8 cellular contexts compared by ENCODE assay signal in the genomic region with DNA sequence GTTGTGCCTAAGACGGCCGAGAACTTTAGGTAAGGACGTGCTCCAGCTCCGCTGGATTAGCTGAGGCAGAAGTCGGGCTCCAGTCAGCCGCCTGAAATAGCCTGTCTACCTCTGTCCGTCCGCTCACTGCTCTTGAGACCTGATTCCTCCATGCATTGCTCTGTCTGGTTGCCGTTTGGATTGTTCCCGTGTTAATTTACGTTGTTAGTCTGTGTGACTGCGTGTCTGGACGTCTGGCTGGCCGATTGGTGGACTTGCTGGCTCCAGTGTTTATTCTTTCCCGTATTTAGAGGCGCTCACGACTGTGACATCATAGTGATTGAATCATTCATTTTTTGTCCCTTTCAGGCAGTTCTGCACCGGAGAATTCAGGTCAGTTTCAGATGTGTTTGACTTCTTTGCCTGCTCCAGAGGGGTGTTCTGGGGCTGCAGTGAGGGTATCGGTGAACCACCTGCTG. TPM values are rescaled to one million over a fixed set of nuclear protein-coding genes. Genes with fewer than 3 reads are reported as not detected.
DNase-seq lines count a peak whose midpoint lies in the region; ATAC-seq and TF ChIP-seq lines count a peak whose summit lies in the region.

No MANE protein-coding gene starts in this region.

- H3K27me3 Mint-ChIP-seq in stimulated activated naive CD8-positive, alpha-beta T cell treated with anti-CD3 and anti-CD28 coated beads, Interleukin-15, Interleukin-2, amounts not matched to agents 100 ng/mL and 50 ng/mL, for 24 hours, result no peaks in the 10 kb centered on the region
- no peaks in the 10 kb centered on the region for H3K27me3 Mint-ChIP-seq in T-cell

- POLR2A ChIA-PET in T-cell (lab: Charles Lee), result interaction anchor here in 1 of 2 donors (2.2 kb wide), 1 partner anchor 24 kb away, joined by 19 read pairs; a partner anchor contains a TSS

- H3K4me1 ChIP-seq in foreskin keratinocyte (peaks cover 6% of the 10 kb centered on the region), sigmoid colon (peaks cover 0 to 20% (median 16%) of the 10 kb centered on the region in 4 donors)

- intact Hi-C loops in sigmoid colon (cut with DNase I), result loop anchor here (2.0 to 10.0 kb wide), 3 partner anchors 24 to 324 kb away; a partner anchor contains a TSS

- no peak for ATAC-seq in stimulated activated naive CD8-positive, alpha-beta T cell treated with anti-CD3 and anti-CD28 coated beads, Interleukin-15, Interleukin-2, amounts not matched to agents 100 U/mL and 50 U/mL, for 24 hours
- ATAC-seq in T-cell (replicated peaks in 1 of 4) (no peak), foreskin keratinocyte (no peak), GM19455 (IDR thresholded peaks at IDR 0.05; ENCODE audit: unreplicated experiment) (no peak), GM19035 (IDR thresholded peaks at IDR 0.05; ENCODE audit: unreplicated experiment) (no peak)

- peak overlapping the region; percentile 97 for H3K27ac Mint-ChIP-seq in stimulated activated naive CD8-positive, alpha-beta T cell treated with anti-CD3 and anti-CD28 coated beads, Interleukin-15, Interleukin-2, amounts not matched to agents 100 ng/mL and 50 ng/mL, for 24 hours
- H3K27ac Mint-ChIP-seq in T-cell, result peak overlapping the region; percentile 94 to 95

- TF ChIP-seq CTCF in foreskin keratinocyte (conservative IDR thresholded peaks at IDR 0.05), result no peak
- TF ChIP-seq CTCF in sigmoid colon (IDR thresholded peaks at IDR 0.05), result no peak

- DNase-seq in stimulated activated naive CD8-positive, alpha-beta T cell treated with anti-CD3 and anti-CD28 coated beads, Interleukin-15, Interleukin-2, amounts not matched to agents 100 U/mL and 50 U/mL, for 24 hours, result no peak
- DNase-seq in T-cell, result peak in 1 of 34 experiments; percentile 14
- peak in 1 of 2 donors; percentile 38 for DNase-seq in foreskin keratinocyte
- no peak for DNase-seq in sigmoid colon
- no peak for DNase-seq in HPDE6-E6E7 (ENCODE audit: extremely low spot score)

- no peaks in the 10 kb centered on the region for H3K9me3 Mint-ChIP-seq in stimulated activated naive CD8-positive, alpha-beta T cell treated with anti-CD3 and anti-CD28 coated beads, Interleukin-15, Interleukin-2, amounts not matched to agents 100 ng/mL and 50 ng/mL, for 24 hours
- no peaks in the 10 kb centered on the region for H3K9me3 Mint-ChIP-seq in T-cell

- peaks cover 42% of the 10 kb centered on the region for H3K36me3 Mint-ChIP-seq in stimulated activated naive CD8-positive, alpha-beta T cell treated with anti-CD3 and anti-CD28 coated beads, Interleukin-15, Interleukin-2, amounts not matched to agents 100 ng/mL and 50 ng/mL, for 24 hours (ENCODE audit: low read depth)
- peaks cover 17% of the 10 kb centered on the region for H3K36me3 Mint-ChIP-seq in T-cell

- TF ChIP-seq POLR2A in sigmoid colon (IDR thresholded peaks at IDR 0.05), result no peak

- H3K4me1 Mint-ChIP-seq in stimulated activated naive CD8-positive, alpha-beta T cell treated with anti-CD3 and anti-CD28 coated beads, Interleukin-15, Interleukin-2, amounts not matched to agents 100 ng/mL and 50 ng/mL, for 24 hours (ENCODE audit: low read depth), result peaks cover 43% of the 10 kb centered on the region
- H3K4me1 Mint-ChIP-seq in T-cell, result peaks cover 43 to 48% (median 44%) of the 10 kb centered on the region in 3 donors

- peak overlapping the region; percentile 63 to 91 (median 74) for H3K4me3 ChIP-seq in sigmoid colon

- peak overlapping the region; percentile 99 for H3K4me3 Mint-ChIP-seq in stimulated activated naive CD8-positive, alpha-beta T cell treated with anti-CD3 and anti-CD28 coated beads, Interleukin-15, Interleukin-2, amounts not matched to agents 100 ng/mL and 50 ng/mL, for 24 hours
- peak overlapping the region; percentile 97 to 100 (median 99) for H3K4me3 Mint-ChIP-seq in T-cell

- peaks cover 0 to 40% (median 0%) of the 10 kb centered on the region in 4 donors for H3K36me3 ChIP-seq in sigmoid colon

- CTCF ChIA-PET in T-cell (lab: Charles Lee), result interaction anchor here in 1 of 2 donors (1.3 kb wide), 2 partner anchors 22 to 23 kb away, joined by 4 read pairs; a partner anchor contains a TSS

- TF ChIP-seq EP300 in sigmoid colon (IDR thresholded peaks at IDR 0.05), result no peak

- WGBS in sigmoid colon, 2 donors, result 3 to 8% methylated on average over 19 of the region's 19 CpGs

- no peaks in the 10 kb centered on the region for H3K9me3 ChIP-seq in sigmoid colon

- H3K27me3 ChIP-seq in foreskin keratinocyte (no peaks in the 10 kb centered on the region), sigmoid colon (no peaks in the 10 kb centered on the region)

- H3K27ac ChIP-seq in foreskin keratinocyte (peak overlapping the region; percentile 19), sigmoid colon (peak overlapping the region in 3 of 4 donors; percentile 69 to 84 (median 84))

RNA-seq across cellular contexts. Expression of a gene that starts 0.7 kb away (rescaled TPM):
- total RNA-seq in T-cell (10 to 100 TPM; 37.4 to 43.1 (median 41.3) TPM), foreskin keratinocyte (77.7 and 92.9 TPM in 2 replicates), sigmoid colon (10 to 100 TPM; 19.7 to 32.9 (median 27.5) TPM)
- polyA plus RNA-seq in foreskin keratinocyte (108 and 126 TPM in 2 replicates), sigmoid colon (10 to 100 TPM; 39.6 to 71.1 (median 45.5) TPM)

RNA-seq across cellular contexts. Expression of a gene that starts 23.3 kb away (rescaled TPM):
- total RNA-seq in T-cell (100 to 1,000 TPM; 274 to 340 (median 307) TPM), foreskin keratinocyte (1,023 and 1,172 TPM in 2 replicates), sigmoid colon (100 to 1,000 TPM; 685 to 773 (median 728) TPM)
- polyA plus RNA-seq in foreskin keratinocyte (1,140 and 1,310 TPM in 2 replicates), sigmoid colon (100 to 1,000 TPM; 695 to 897 (median 801) TPM)
